Comparison of ENCODE assay signal across 8 cellular contexts in genomic region chr4:89482248-89482647, GRCh38.
DNase-seq lines count a peak whose midpoint lies in the region; ATAC-seq, FAIRE-seq and TF ChIP-seq lines count a peak whose summit lies in the region.

No MANE protein-coding gene starts in this region.

- H3K36me3 Mint-ChIP-seq in naive thymus-derived CD4-positive, alpha-beta T cell: peaks cover 0 to 15% (median 0%) of the 10 kb centered on the region in 5 donors

- no peaks in the 10 kb centered on the region for H3K9me3 ChIP-seq in naive thymus-derived CD4-positive, alpha-beta T cell (ENCODE audit: control insufficient read depth in 2 of 3, low read length in 3 of 3)

- peak; percentile 49 for DNase-seq in AG08396 (ENCODE audit: low spot score)
- no peak for DNase-seq in GM12891 (ENCODE audit: insufficient read length, low spot score)
- DNase-seq in NCI-H2227 (lab: John Stamatoyannopoulos, UW; ENCODE audit: unreplicated experiment): peak; percentile 71
- DNase-seq in cerebellum (ENCODE audit: low spot score): peak; percentile 14
- DNase-seq in pulmonary artery endothelial cell (ENCODE audit: low read depth, low spot score): peak; percentile 64
- DNase-seq in naive thymus-derived CD4-positive, alpha-beta T cell: no peak
- no peak for DNase-seq in stimulated activated naive CD4-positive, alpha-beta T cell treated with Interleukin-2 at 50 U/mL for 16 hours (lab: John Stamatoyannopoulos, UW)

- POLR2A ChIA-PET in naive thymus-derived CD4-positive, alpha-beta T cell (lab: Charles Lee): no interaction called here

- peak; percentile 90 for ATAC-seq in HG02763 (IDR thresholded peaks at IDR 0.05; ENCODE audit: unreplicated experiment)
- ATAC-seq in naive thymus-derived CD4-positive, alpha-beta T cell: no peak

- CTCF ChIA-PET in naive thymus-derived CD4-positive, alpha-beta T cell (lab: Charles Lee): interaction anchor here (0.6 kb wide), 1 partner anchor 428 kb away, joined by 3 read pairs; no protein-coding TSS in a partner anchor

- no peak overlapping the region for H3K27ac Mint-ChIP-seq in naive thymus-derived CD4-positive, alpha-beta T cell

- peaks cover 0 to 17% (median 0%) of the 10 kb centered on the region in 5 donors for H3K27me3 Mint-ChIP-seq in naive thymus-derived CD4-positive, alpha-beta T cell

- peaks cover 0 to 15% (median 9%) of the 10 kb centered on the region in 11 donors for H3K9me3 Mint-ChIP-seq in naive thymus-derived CD4-positive, alpha-beta T cell

- no peaks in the 10 kb centered on the region for H3K4me1 Mint-ChIP-seq in naive thymus-derived CD4-positive, alpha-beta T cell

- no peak overlapping the region for H3K4me3 ChIP-seq in naive thymus-derived CD4-positive, alpha-beta T cell (ENCODE audit: low read length)

- TF ChIP-seq POLR2A in GM12891 (IDR thresholded peaks at IDR 0.05; ENCODE audit: low read depth, low read length): no peak

- no peak overlapping the region for H3K4me3 Mint-ChIP-seq in naive thymus-derived CD4-positive, alpha-beta T cell

- no peaks in the 10 kb centered on the region for H3K36me3 ChIP-seq in naive thymus-derived CD4-positive, alpha-beta T cell (ENCODE audit: control insufficient read depth in 2 of 3, insufficient read depth in 3 of 3, low read length in 3 of 3)

- intact Hi-C loops in naive thymus-derived CD4-positive, alpha-beta T cell (cut with micrococcal nuclease): loop anchor here in 1 of 2 donors (1.0 to 10.0 kb wide), 2 partner anchors 383 to 419 kb away; no protein-coding TSS in a partner anchor

- FAIRE-seq in GM12891 (lab: Jason Lieb, UNC): peak; percentile 77

- H3K4me1 ChIP-seq in naive thymus-derived CD4-positive, alpha-beta T cell (ENCODE audit: control insufficient read depth in 2 of 2, insufficient read depth in 2 of 2, low read length in 2 of 2): no peaks in the 10 kb centered on the region

- no peaks in the 10 kb centered on the region for H3K27me3 ChIP-seq in naive thymus-derived CD4-positive, alpha-beta T cell (ENCODE audit: control insufficient read depth in 2 of 2, insufficient read depth in 2 of 2, low read length in 2 of 2)

- H3K27ac ChIP-seq in naive thymus-derived CD4-positive, alpha-beta T cell (ENCODE audit: low read depth, low read length): no peak overlapping the region

TF ChIP-seq in GM12891, 5 proteins besides CTCF, POLR2A, EP300 and RAD21:
- TF ChIP-seq POLR2AphosphoS5 (IDR thresholded peaks at IDR 0.05; ENCODE audit: low read depth, low read length) (no peak), SPI1 (IDR thresholded peaks at IDR 0.05; ENCODE audit: low read depth, low read length) (no peak), PAX5 (IDR thresholded peaks at IDR 0.05; ENCODE audit: insufficient read depth, low read length, severe bottlenecking) (no peak), POU2F2 (IDR thresholded peaks at IDR 0.05; ENCODE audit: low read depth, low read length) (no peak), TAF1 (IDR thresholded peaks at IDR 0.05; ENCODE audit: low read depth, low read length) (no peak)

Comparison
In these comparisons a context has a peak if more than half of its experiments do, and no peak if none do; other contexts are left out.
1. DNase-seq: peak in AG08396 (single experiment), NCI-H2227 (single experiment), cerebellum (single experiment) and pulmonary artery endothelial cell (single experiment); none in GM12891 (single experiment), naive thymus-derived CD4-positive, alpha-beta T cell (0 of 9) and stimulated activated naive CD4-positive, alpha-beta T cell treated with Interleukin-2 at 50 U/mL for 16 hours (single experiment).